8 cellular contexts compared by ENCODE assay signal in genomic region chr1:15410884-15411245, GRCh38. TPM values are rescaled to one million over a fixed set of nuclear protein-coding genes. Genes with fewer than 3 reads are reported as not detected.
DNase-seq lines count a peak whose midpoint lies in the region; ATAC-seq and TF ChIP-seq lines count a peak whose summit lies in the region.

No MANE protein-coding gene starts in this region.

- H3K27me3 Mint-ChIP-seq in CD4-positive, CD25-positive, alpha-beta regulatory T cell: peaks cover 17% of the 10 kb centered on the region
- H3K27me3 Mint-ChIP-seq in effector memory CD8-positive, alpha-beta T cell: no peaks in the 10 kb centered on the region
- peaks cover 18% of the 10 kb centered on the region for H3K27me3 Mint-ChIP-seq in neural progenitor cell (ENCODE audit: insufficient read depth, low read depth)

- TF ChIP-seq POLR2A in NB4 (IDR thresholded peaks at IDR 0.05; ENCODE audit: extremely low read depth, insufficient read length): no peak

- H3K9ac ChIP-seq in neural progenitor cell: no peak overlapping the region

- H3K36me3 ChIP-seq in CD4-positive, CD25-positive, alpha-beta regulatory T cell (ENCODE audit: control insufficient read depth, insufficient read depth, low read length): peaks cover 10% of the 10 kb centered on the region
- no peaks in the 10 kb centered on the region for H3K36me3 ChIP-seq in neural progenitor cell

- no peaks in the 10 kb centered on the region for H3K9me3 ChIP-seq in CD4-positive, CD25-positive, alpha-beta regulatory T cell (ENCODE audit: control insufficient read depth in 2 of 2, low read length in 2 of 2)
- no peaks in the 10 kb centered on the region for H3K9me3 ChIP-seq in neural progenitor cell (ENCODE audit: low read depth)

- peaks cover 50% of the 10 kb centered on the region for H3K4me1 ChIP-seq in CD4-positive, CD25-positive, alpha-beta regulatory T cell (ENCODE audit: control insufficient read depth, insufficient read depth, low read length, poor library complexity, severe bottlenecking)
- H3K4me1 ChIP-seq in neural progenitor cell: peaks cover 11% of the 10 kb centered on the region

- no peak for TF ChIP-seq CTCF in NB4 (IDR thresholded peaks at IDR 0.05; ENCODE audit: low read depth, low read length)
- TF ChIP-seq CTCF in neural progenitor cell (IDR thresholded peaks at IDR 0.05): no peak

- peak overlapping the region; percentile 86 for H3K4me3 ChIP-seq in CD4-positive, CD25-positive, alpha-beta regulatory T cell (ENCODE audit: low read depth, low read length)
- H3K4me3 ChIP-seq in NB4 (ENCODE audit: low read depth, low read length): peak overlapping the region; percentile 87
- peak overlapping the region; percentile 72 for H3K4me3 ChIP-seq in neural progenitor cell

- no peaks in the 10 kb centered on the region for H3K9me3 Mint-ChIP-seq in CD4-positive, CD25-positive, alpha-beta regulatory T cell
- no peaks in the 10 kb centered on the region for H3K9me3 Mint-ChIP-seq in effector memory CD8-positive, alpha-beta T cell
- no peaks in the 10 kb centered on the region for H3K9me3 Mint-ChIP-seq in neural progenitor cell

- peaks cover 14% of the 10 kb centered on the region for H4K20me1 ChIP-seq in neural progenitor cell (ENCODE audit: low read depth)

- DNase-seq in CD4-positive, CD25-positive, alpha-beta regulatory T cell: no peak
- DNase-seq in NB4 (ENCODE audit: low read depth): peak; percentile 58
- peak in 1 of 3 experiments; percentile 20 for DNase-seq in effector memory CD8-positive, alpha-beta T cell
- DNase-seq in neural progenitor cell (ENCODE audit: low spot score): no peak
- DNase-seq in AG20443 (ENCODE audit: low spot score): no peak
- no peak for DNase-seq in NCI-H69 (lab: John Stamatoyannopoulos, UW)

- no peaks in the 10 kb centered on the region for H3K27me3 ChIP-seq in CD4-positive, CD25-positive, alpha-beta regulatory T cell (ENCODE audit: control insufficient read depth, insufficient read depth, low read length)
- H3K27me3 ChIP-seq in neural progenitor cell: peaks cover 54% of the 10 kb centered on the region

- peak overlapping the region; percentile 92 to 96 (median 94) for H3K4me3 Mint-ChIP-seq in CD4-positive, CD25-positive, alpha-beta regulatory T cell
- peak overlapping the region; percentile 99 for H3K4me3 Mint-ChIP-seq in effector memory CD8-positive, alpha-beta T cell
- H3K4me3 Mint-ChIP-seq in neural progenitor cell: peak overlapping the region; percentile 90

- peak overlapping the region; percentile 74 to 95 (median 86) for H3K27ac Mint-ChIP-seq in CD4-positive, CD25-positive, alpha-beta regulatory T cell
- H3K27ac Mint-ChIP-seq in effector memory CD8-positive, alpha-beta T cell: peak overlapping the region; percentile 99 to 100
- no peak overlapping the region for H3K27ac Mint-ChIP-seq in neural progenitor cell

- peak overlapping the region; percentile 77 for H3K27ac ChIP-seq in CD4-positive, CD25-positive, alpha-beta regulatory T cell (ENCODE audit: insufficient read depth, low read length, poor library complexity, severe bottlenecking)
- no peak overlapping the region for H3K27ac ChIP-seq in neural progenitor cell

- peaks cover 0 to 59% (median 30%) of the 10 kb centered on the region in 4 donors for H3K4me1 Mint-ChIP-seq in CD4-positive, CD25-positive, alpha-beta regulatory T cell
- peaks cover 68 to 77% of the 10 kb centered on the region in 2 donors for H3K4me1 Mint-ChIP-seq in effector memory CD8-positive, alpha-beta T cell (ENCODE audit: low read depth in 2 of 2)
- peaks cover 38% of the 10 kb centered on the region for H3K4me1 Mint-ChIP-seq in neural progenitor cell

- H3F3A ChIP-seq in neural progenitor cell (ENCODE audit: low read depth): peaks cover 6% of the 10 kb centered on the region

- H3K36me3 Mint-ChIP-seq in CD4-positive, CD25-positive, alpha-beta regulatory T cell: peaks cover 12% of the 10 kb centered on the region
- peaks cover 74% of the 10 kb centered on the region for H3K36me3 Mint-ChIP-seq in effector memory CD8-positive, alpha-beta T cell (ENCODE audit: insufficient read depth)
- H3K36me3 Mint-ChIP-seq in neural progenitor cell: peaks cover 4% of the 10 kb centered on the region

- H3K79me2 ChIP-seq in neural progenitor cell (ENCODE audit: low read depth): no peaks in the 10 kb centered on the region

- no peak for ATAC-seq in CD4-positive, CD25-positive, alpha-beta regulatory T cell (ENCODE audit: low read depth in 2 of 2)
- ATAC-seq in effector memory CD8-positive, alpha-beta T cell (replicated peaks): no peak
- no peak for ATAC-seq in HG03457 (IDR thresholded peaks at IDR 0.05; ENCODE audit: unreplicated experiment)
- ATAC-seq in HG03460 (IDR thresholded peaks at IDR 0.05; ENCODE audit: unreplicated experiment): no peak

- peak overlapping the region; percentile 95 for H3K4me2 ChIP-seq in neural progenitor cell

- H2AFZ ChIP-seq in neural progenitor cell (replicated peaks): no peak overlapping the region

RNA-seq across cellular contexts. Expression of gene EFHD2, which starts 1.2 kb away (rescaled TPM):
- total RNA-seq in CD4-positive, CD25-positive, alpha-beta regulatory T cell: 93.6 TPM
- polyA plus RNA-seq in CD4-positive, CD25-positive, alpha-beta regulatory T cell: 10 to 100 TPM; 45.3 to 77.4 (median 61.3) TPM
- total RNA-seq in neural progenitor cell (ENCODE audit: low replicate concordance): 6.5 and 14.5 TPM in 2 replicates

RNA-seq across cellular contexts. Expression of gene CTRC, which starts 27.4 kb away (rescaled TPM):
- 1.4 TPM for total RNA-seq in CD4-positive, CD25-positive, alpha-beta regulatory T cell
- not detected for polyA plus RNA-seq in CD4-positive, CD25-positive, alpha-beta regulatory T cell
- not detected in 2 replicates for total RNA-seq in neural progenitor cell (ENCODE audit: low replicate concordance)

RNA-seq across cellular contexts. Expression of gene CELA2A, which starts 45.7 kb away (rescaled TPM):
- total RNA-seq in CD4-positive, CD25-positive, alpha-beta regulatory T cell: not detected
- polyA plus RNA-seq in CD4-positive, CD25-positive, alpha-beta regulatory T cell: not detected
- total RNA-seq in neural progenitor cell (ENCODE audit: low replicate concordance): not detected in 2 replicates
